Comparison of ENCODE assay signal across 1 cellular context in genomic region chr17:67563692-67564228, GRCh38.
TF ChIP-seq lines count a peak whose summit lies in the region.

No MANE protein-coding gene starts in this region.

TF ChIP-seq in K562, 482 proteins besides CTCF, POLR2A, EP300 and RAD21:
- TF ChIP-seq BCOR (IDR thresholded peaks at IDR 0.05): peak; percentile 82
- no peak for TF ChIP-seq ZKSCAN8 (CRISPR knock-in tag; IDR thresholded peaks at IDR 0.05)
- peak; percentile 54 for TF ChIP-seq CREBBP (IDR thresholded peaks at IDR 0.05; ENCODE audit: low read depth, low read length)
- peak in 1 of 2 experiments; percentile 70; a peak in 1 of 4 replicates for TF ChIP-seq MCM7 (IDR thresholded peaks at IDR 0.05)
- no peak for TF ChIP-seq ZNF263 (CRISPR knock-in tag; IDR thresholded peaks at IDR 0.05; ENCODE audit: borderline replicate concordance)
- no peak for TF ChIP-seq PRPF4 (IDR thresholded peaks at IDR 0.05; ENCODE audit: insufficient read depth, low read depth, low read length, poor library complexity, severe bottlenecking)
- TF ChIP-seq ZBTB2 (IDR thresholded peaks at IDR 0.05): peak; percentile 94
- peak in 1 of 2 experiments; percentile 28; a peak in 1 of 4 replicates for TF ChIP-seq TRIM24 (IDR thresholded peaks at IDR 0.05)
- peak; percentile 99 for TF ChIP-seq DACH1 (IDR thresholded peaks at IDR 0.05; ENCODE audit: partially characterized antibody)
- TF ChIP-seq GATAD2A (IDR thresholded peaks at IDR 0.05): peak; percentile 42; the same call in 1 of the 2 replicates
- no peak for TF ChIP-seq ASH1L (IDR thresholded peaks at IDR 0.05; ENCODE audit: borderline replicate concordance, low read depth, partially characterized antibody)
- peak in 1 of 2 experiments; percentile 58; a peak in 2 of 4 replicates for TF ChIP-seq HDAC1 (IDR thresholded peaks at IDR 0.05)
- TF ChIP-seq HMBOX1 (IDR thresholded peaks at IDR 0.05): no peak
- TF ChIP-seq GATAD2B (IDR thresholded peaks at IDR 0.05; ENCODE audit: borderline replicate concordance): peak; percentile 94; the same call in 1 of the 2 replicates
- TF ChIP-seq MTA1 (IDR thresholded peaks at IDR 0.05; ENCODE audit: borderline replicate concordance): peak; percentile 94
- peak; percentile 52; the same call in 1 of the 2 replicates for TF ChIP-seq GATA2 (CRISPR knock-in tag; IDR thresholded peaks at IDR 0.05)
- TF ChIP-seq AFF4 (CRISPR knock-in tag; IDR thresholded peaks at IDR 0.05): no peak
- TF ChIP-seq HCFC1 (IDR thresholded peaks at IDR 0.05; ENCODE audit: low read depth, low read length): no peak
